26 cellular contexts compared by ENCODE assay signal in the genomic region with DNA sequence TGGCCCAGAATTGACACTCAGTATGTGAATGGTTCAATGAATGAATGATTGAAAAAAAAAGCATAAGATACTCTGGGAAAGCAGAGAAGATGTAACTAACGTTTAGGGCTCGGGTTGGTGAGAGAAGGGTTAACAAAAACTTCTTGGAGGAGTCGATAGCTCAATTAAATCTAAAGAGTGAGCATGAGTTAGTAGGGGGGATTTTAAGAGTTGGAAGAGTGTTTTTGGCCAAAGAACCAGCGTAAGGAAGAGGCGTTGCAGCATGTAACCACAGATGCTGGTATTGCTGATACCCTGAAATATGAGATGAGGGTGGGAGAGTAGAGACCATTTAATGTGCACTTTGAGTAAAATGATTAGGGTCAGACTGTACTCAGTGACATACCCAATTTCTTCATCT. TPM values are rescaled to one million over a fixed set of nuclear protein-coding genes. Genes with fewer than 3 reads are reported as not detected.
"Had no signal": no experiment of that assay in that cellular context is flagged by ENCODE, and none has a peak within 500 bp of the region (broad histone marks: within the 10 kb centered on the region; RNA-seq: fewer than 3 reads in every experiment).

No MANE protein-coding gene starts in this region.

- H3K4me1 ChIP-seq: tibial artery had no signal

- H3K27ac ChIP-seq: brain microvascular endothelial cell, left ventricle myocardium inferior, pancreas, tibial artery had no signal

- DNase-seq: activated B cell treated with CpG ODN at 0.5 μM for 24 hours; activated CD4-positive, alpha-beta T cell treated with anti-CD3 and anti-CD28 coated beads for 36 hours; activated CD4-positive, alpha-beta T cell treated with anti-CD3 and anti-CD28 coated beads, Interleukin-2, amount 50 U/mL, for 4 hours; activated CD8-positive, alpha-beta memory T cell treated with anti-CD3 and anti-CD28 coated beads for 24 hours; activated CD8-positive, alpha-beta memory T cell treated with anti-CD3 and anti-CD28 coated beads, Interleukin-2, amount 50 U/mL, for 4 hours; activated T-cell treated with anti-CD3 and anti-CD28 coated beads, Interleukin-2, amount 50 U/mL, for 24 hours; aorta; brain microvascular endothelial cell; caudate nucleus; dermis blood vessel endothelial cell; effector memory CD4-positive, alpha-beta T cell; foreskin melanocyte; hippocampal formation; kidney glomerular epithelial cell; left ventricle myocardium inferior; mammary epithelial cell; pancreas; psoas muscle; right cardiac atrium; stimulated activated CD4-positive, alpha-beta T cell treated with anti-CD3 and anti-CD28 coated beads, Interleukin-1b, Interleukin-23, amount 100 ng/mL, for 48 hours; stimulated activated naive CD8-positive, alpha-beta T cell treated with anti-CD3 and anti-CD28 coated beads, Interleukin-15, amount 100 ng/mL, for 72 hours; T-helper 9 cell; tibial artery had no signal

- ATAC-seq: activated CD4-positive, alpha-beta T cell treated with anti-CD3 and anti-CD28 coated beads for 36 hours; activated naive CD4-positive, alpha-beta T cell treated with anti-CD3 and anti-CD28 coated beads, Interleukin-2, amount 50 U/mL, for 72 hours; activated T-helper 17 cell treated with anti-CD3 and anti-CD28 coated beads, Interleukin-2, amount 50 U/mL, for 72 hours; natural killer cell treated with Interleukin-12 subunit alpha and Interleukin-12 subunit beta and Interleukin-15 and Interleukin-18, amount 100 ng/mL, for 72 hours; pancreas; psoas muscle; right cardiac atrium; stimulated activated naive CD8-positive, alpha-beta T cell treated with anti-CD3 and anti-CD28 coated beads, Interleukin-15, amount 100 ng/mL, for 72 hours had no signal

- H3K4me1 Mint-ChIP-seq: activated B cell treated with CpG ODN at 0.5 μM for 24 hours; activated CD4-positive, alpha-beta T cell treated with anti-CD3 and anti-CD28 coated beads for 36 hours; activated T-helper 17 cell treated with anti-CD3 and anti-CD28 coated beads, Interleukin-2, amount 50 U/mL, for 72 hours; stimulated activated naive CD8-positive, alpha-beta T cell treated with anti-CD3 and anti-CD28 coated beads, Interleukin-15, amount 100 ng/mL, for 72 hours had no signal

- H3K4me3 Mint-ChIP-seq: activated B cell treated with CpG ODN at 0.5 μM for 24 hours; activated CD4-positive, alpha-beta T cell treated with anti-CD3 and anti-CD28 coated beads for 36 hours; activated T-cell treated with anti-CD3 and anti-CD28 coated beads, Interleukin-2, amount 50 U/mL, for 24 hours; activated T-helper 17 cell treated with anti-CD3 and anti-CD28 coated beads, Interleukin-2, amount 50 U/mL, for 72 hours; natural killer cell treated with Interleukin-12 subunit alpha and Interleukin-12 subunit beta and Interleukin-15 and Interleukin-18, amount 100 ng/mL, for 72 hours; stimulated activated naive CD8-positive, alpha-beta T cell treated with anti-CD3 and anti-CD28 coated beads, Interleukin-15, amount 100 ng/mL, for 72 hours had no signal

- H3K4me3 ChIP-seq: left ventricle myocardium inferior, pancreas, psoas muscle, tibial artery had no signal

- H3K27me3 Mint-ChIP-seq: activated B cell treated with CpG ODN at 0.5 μM for 24 hours; activated T-helper 17 cell treated with anti-CD3 and anti-CD28 coated beads, Interleukin-2, amount 50 U/mL, for 72 hours; natural killer cell treated with Interleukin-12 subunit alpha and Interleukin-12 subunit beta and Interleukin-15 and Interleukin-18, amount 100 ng/mL, for 72 hours; stimulated activated naive CD8-positive, alpha-beta T cell treated with anti-CD3 and anti-CD28 coated beads, Interleukin-15, amount 100 ng/mL, for 72 hours had no signal

- H3K36me3 Mint-ChIP-seq: activated naive CD4-positive, alpha-beta T cell treated with anti-CD3 and anti-CD28 coated beads, Interleukin-2, amount 50 U/mL, for 72 hours; natural killer cell treated with Interleukin-12 subunit alpha and Interleukin-12 subunit beta and Interleukin-15 and Interleukin-18, amount 100 ng/mL, for 72 hours had no signal

- H3K36me3 ChIP-seq: brain microvascular endothelial cell, left ventricle myocardium inferior, pancreas, tibial artery had no signal

- H3K9me3 Mint-ChIP-seq: activated B cell treated with CpG ODN at 0.5 μM for 24 hours had no signal

- H3K9me3 ChIP-seq: left ventricle myocardium inferior, pancreas, psoas muscle, tibial artery had no signal

- H3K27me3 ChIP-seq: brain microvascular endothelial cell, pancreas, tibial artery had no signal

- H3K27ac Mint-ChIP-seq: activated B cell treated with CpG ODN at 0.5 μM for 24 hours; activated CD4-positive, alpha-beta T cell treated with anti-CD3 and anti-CD28 coated beads for 36 hours; activated naive CD4-positive, alpha-beta T cell treated with anti-CD3 and anti-CD28 coated beads, Interleukin-2, amount 50 U/mL, for 72 hours; activated T-cell treated with anti-CD3 and anti-CD28 coated beads, Interleukin-2, amount 50 U/mL, for 24 hours; activated T-helper 17 cell treated with anti-CD3 and anti-CD28 coated beads, Interleukin-2, amount 50 U/mL, for 72 hours; natural killer cell treated with Interleukin-12 subunit alpha and Interleukin-12 subunit beta and Interleukin-15 and Interleukin-18, amount 100 ng/mL, for 72 hours; stimulated activated naive CD8-positive, alpha-beta T cell treated with anti-CD3 and anti-CD28 coated beads, Interleukin-15, amount 100 ng/mL, for 72 hours had no signal

RNA-seq across cellular contexts. Expression of gene ARHGAP28, which starts 14.5 kb away (rescaled TPM):
- total RNA-seq: activated B cell treated with CpG ODN at 0.5 μM for 24 hours; activated CD4-positive, alpha-beta T cell treated with anti-CD3 and anti-CD28 coated beads for 36 hours; activated naive CD4-positive, alpha-beta T cell treated with anti-CD3 and anti-CD28 coated beads, Interleukin-2, amount 50 U/mL, for 72 hours; activated T-helper 17 cell treated with anti-CD3 and anti-CD28 coated beads, Interleukin-2, amount 50 U/mL, for 72 hours; natural killer cell treated with Interleukin-12 subunit alpha and Interleukin-12 subunit beta and Interleukin-15 and Interleukin-18, amount 100 ng/mL, for 72 hours had no signal
